ENCODE assay signal across 2 cellular contexts in genomic region chr12:52543985-52544888, GRCh38.
TF ChIP-seq lines count a peak whose summit lies in the region.

No MANE protein-coding gene starts in this region.

TF ChIP-seq in HCT116, 20 proteins besides CTCF, POLR2A, EP300 and RAD21 (continued from another document):
- no peak for TF ChIP-seq POLR2AphosphoS5 (IDR thresholded peaks at IDR 0.05; ENCODE audit: low read depth, low read length)
- no peak for TF ChIP-seq JUND (IDR thresholded peaks at IDR 0.05)
- no peak for TF ChIP-seq SIN3A (IDR thresholded peaks at IDR 0.05; ENCODE audit: low read depth)
- TF ChIP-seq ATF3 (IDR thresholded peaks at IDR 0.05), result no peak
- TF ChIP-seq YY1 (IDR thresholded peaks at IDR 0.05; ENCODE audit: extremely low read depth, insufficient replicate concordance, low read depth, low read length), result no peak
- no peak for TF ChIP-seq SRF (IDR thresholded peaks at IDR 0.05; ENCODE audit: low read depth)
- TF ChIP-seq, protein P1, sequence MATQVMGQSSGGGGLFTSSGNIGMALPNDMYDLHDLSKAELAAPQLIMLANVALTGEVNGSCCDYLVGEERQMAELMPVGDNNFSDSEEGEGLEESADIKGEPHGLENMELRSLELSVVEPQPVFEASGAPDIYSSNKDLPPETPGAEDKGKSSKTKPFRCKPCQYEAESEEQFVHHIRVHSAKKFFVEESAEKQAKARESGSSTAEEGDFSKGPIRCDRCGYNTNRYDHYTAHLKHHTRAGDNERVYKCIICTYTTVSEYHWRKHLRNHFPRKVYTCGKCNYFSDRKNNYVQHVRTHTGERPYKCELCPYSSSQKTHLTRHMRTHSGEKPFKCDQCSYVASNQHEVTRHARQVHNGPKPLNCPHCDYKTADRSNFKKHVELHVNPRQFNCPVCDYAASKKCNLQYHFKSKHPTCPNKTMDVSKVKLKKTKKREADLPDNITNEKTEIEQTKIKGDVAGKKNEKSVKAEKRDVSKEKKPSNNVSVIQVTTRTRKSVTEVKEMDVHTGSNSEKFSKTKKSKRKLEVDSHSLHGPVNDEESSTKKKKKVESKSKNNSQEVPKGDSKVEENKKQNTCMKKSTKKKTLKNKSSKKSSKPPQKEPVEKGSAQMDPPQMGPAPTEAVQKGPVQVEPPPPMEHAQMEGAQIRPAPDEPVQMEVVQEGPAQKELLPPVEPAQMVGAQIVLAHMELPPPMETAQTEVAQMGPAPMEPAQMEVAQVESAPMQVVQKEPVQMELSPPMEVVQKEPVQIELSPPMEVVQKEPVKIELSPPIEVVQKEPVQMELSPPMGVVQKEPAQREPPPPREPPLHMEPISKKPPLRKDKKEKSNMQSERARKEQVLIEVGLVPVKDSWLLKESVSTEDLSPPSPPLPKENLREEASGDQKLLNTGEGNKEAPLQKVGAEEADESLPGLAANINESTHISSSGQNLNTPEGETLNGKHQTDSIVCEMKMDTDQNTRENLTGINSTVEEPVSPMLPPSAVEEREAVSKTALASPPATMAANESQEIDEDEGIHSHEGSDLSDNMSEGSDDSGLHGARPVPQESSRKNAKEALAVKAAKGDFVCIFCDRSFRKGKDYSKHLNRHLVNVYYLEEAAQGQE (IDR thresholded peaks at IDR 0.05; ENCODE audit: low read depth), result no peak
TF ChIP-seq in HCT116: peak in this region for 0.

TF ChIP-seq in WTC11, 78 proteins besides CTCF, POLR2A, EP300 and RAD21 (continued from another document):
- TF ChIP-seq HMGXB4 (CRISPR knock-in tag; IDR thresholded peaks at IDR 0.05), result no peak
